Comparison of ENCODE assay signal across 1 cellular context in the genomic region with DNA sequence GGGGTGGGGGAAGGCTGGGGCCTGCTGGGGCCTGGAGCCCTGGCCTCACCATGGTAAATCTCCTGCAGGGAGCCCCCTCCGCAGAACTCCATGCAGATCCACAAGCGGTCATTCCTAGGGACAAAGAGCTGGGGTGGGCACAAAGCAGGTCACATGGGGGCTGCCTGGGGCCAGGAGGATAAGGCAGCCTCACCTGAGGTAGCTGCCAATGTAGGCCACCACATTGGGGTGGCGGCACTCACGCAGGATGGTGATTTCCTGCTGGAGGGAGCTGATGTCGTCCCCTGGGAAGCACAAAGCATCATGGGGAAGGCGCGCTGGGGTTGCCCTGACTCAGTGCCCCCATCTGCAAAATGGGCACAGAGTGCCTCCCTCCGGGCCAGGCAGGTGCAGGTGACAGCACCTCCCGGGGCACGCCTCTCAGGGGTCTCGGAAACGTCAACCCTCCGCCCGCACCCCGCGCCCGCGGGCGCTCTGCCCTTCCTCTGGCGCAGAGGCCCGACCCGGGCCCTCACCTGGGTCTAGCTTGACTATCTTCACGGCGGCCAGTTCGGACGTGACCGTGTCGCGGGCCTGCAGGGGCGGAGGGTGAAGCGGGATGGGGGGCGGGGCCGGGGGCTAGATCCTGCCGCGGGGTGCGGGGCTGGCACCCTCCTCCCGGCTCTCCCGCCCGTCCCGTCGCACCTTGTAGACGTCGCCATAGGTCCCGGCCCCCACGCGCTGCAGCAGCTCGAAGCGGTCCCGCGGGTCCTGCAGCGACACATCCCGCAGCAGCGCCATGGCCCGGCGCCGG.
TF ChIP-seq lines count a peak whose summit lies in the region.

No MANE protein-coding gene starts in this region.

TF ChIP-seq in H1, 55 proteins besides CTCF, POLR2A, EP300 and RAD21:
- TF ChIP-seq KDM1A (IDR thresholded peaks at IDR 0.05; ENCODE audit: borderline replicate concordance, low read length) = peak; percentile 93
- TF ChIP-seq HDAC2 (IDR thresholded peaks at IDR 0.05; ENCODE audit: borderline replicate concordance in 1 of 2, low read depth in 2 of 2, low read length in 2 of 2) = peak in 1 of 2 experiments; percentile 74; a peak in 2 of 4 replicates
- no peak for TF ChIP-seq ASH2L (IDR thresholded peaks at IDR 0.05; ENCODE audit: low read length)
- TF ChIP-seq PHF8 (conservative IDR thresholded peaks at IDR 0.05; ENCODE audit: low read depth, low read length) = 0 out of 2 replicates have a peak, but pooled peaks have one; percentile 22
- no peak for TF ChIP-seq SIRT6 (IDR thresholded peaks at IDR 0.05; ENCODE audit: low read length)
- 0 out of 2 replicates have a peak, but pooled peaks have one; percentile 8 for TF ChIP-seq RBBP5 (IDR thresholded peaks at IDR 0.05; ENCODE audit: borderline replicate concordance, low read depth, low read length)
- TF ChIP-seq CREB1 (IDR thresholded peaks at IDR 0.05) = peak; percentile 79
- no peak for TF ChIP-seq CTBP2 (IDR thresholded peaks at IDR 0.05; ENCODE audit: borderline replicate concordance, insufficient read depth, insufficient read length, low read length)
- TF ChIP-seq KDM4A (IDR thresholded peaks at IDR 0.05; ENCODE audit: low read depth, low read length, severe bottlenecking) = peak; percentile 58
- TF ChIP-seq BRCA1 (IDR thresholded peaks at IDR 0.05; ENCODE audit: low read depth, low read length) = no peak
